In genomic region chr6:31617010-31617409, GRCh38 we compare ENCODE assay signal across 20 cellular contexts. TPM values are rescaled to one million over a fixed set of nuclear protein-coding genes. Genes with fewer than 3 reads are reported as not detected.
A peak's percentile ranks its signal among the peaks of the same experiment; 100 is the strongest.
DNase-seq lines count a peak whose midpoint lies in the region; ATAC-seq and TF ChIP-seq lines count a peak whose summit lies in the region.
"Had no signal": no experiment of that assay in that cellular context is flagged by ENCODE, and none has a peak within 500 bp of the region (broad histone marks: within the 10 kb centered on the region; RNA-seq: fewer than 3 reads in every experiment).

No MANE protein-coding gene starts in this region.

- no peaks in the 10 kb centered on the region for H3K9me3 Mint-ChIP-seq in activated CD4-positive, alpha-beta T cell treated with anti-CD3 and anti-CD28 coated beads for 36 hours (ENCODE audit: low read depth)
- no peaks in the 10 kb centered on the region for H3K9me3 Mint-ChIP-seq in CD8-positive, alpha-beta T cell
- H3K9me3 Mint-ChIP-seq in activated B cell treated with CpG ODN at 0.5 μM for 24 hours: peaks cover 1% of the 10 kb centered on the region
- H3K9me3 Mint-ChIP-seq: CD4-positive, alpha-beta memory T cell had no signal

- no peaks in the 10 kb centered on the region for H3K9me3 ChIP-seq in CD8-positive, alpha-beta T cell (ENCODE audit: low read length)

- intact Hi-C loops in activated CD4-positive, alpha-beta T cell treated with anti-CD3 and anti-CD28 coated beads for 36 hours (cut with DNase I, micrococcal nuclease): no loop called here
- intact Hi-C loops in CD8-positive, alpha-beta T cell (cut with DNase I, micrococcal nuclease): no loop called here
- intact Hi-C loops in activated B cell treated with CpG ODN at 0.5 μM for 24 hours (cut with micrococcal nuclease): no loop called here

- H3K4me3 ChIP-seq in CD8-positive, alpha-beta T cell (ENCODE audit: low read depth, low read length): no peak overlapping the region
- no peak overlapping the region for H3K4me3 ChIP-seq in epithelial cell of esophagus (ENCODE audit: low read length)

- peaks cover 46% of the 10 kb centered on the region for H3K4me1 Mint-ChIP-seq in activated CD4-positive, alpha-beta T cell treated with anti-CD3 and anti-CD28 coated beads for 36 hours
- H3K4me1 Mint-ChIP-seq in CD8-positive, alpha-beta T cell (ENCODE audit: low read depth): peaks cover 53% of the 10 kb centered on the region
- H3K4me1 Mint-ChIP-seq in activated B cell treated with CpG ODN at 0.5 μM for 24 hours: peaks cover 53% of the 10 kb centered on the region

- no peak for ATAC-seq in activated CD4-positive, alpha-beta T cell treated with anti-CD3 and anti-CD28 coated beads for 36 hours
- no peak for ATAC-seq in CD8-positive, alpha-beta T cell
- ATAC-seq in activated B cell treated with CpG ODN at 0.5 μM for 24 hours (ENCODE audit: low read depth): no peak
- ATAC-seq in HG03442 (IDR thresholded peaks at IDR 0.05; ENCODE audit: unreplicated experiment): no peak
- ATAC-seq: HCT116, left cardiac atrium, right cardiac atrium had no signal

- no peaks in the 10 kb centered on the region for H3K27me3 Mint-ChIP-seq in activated CD4-positive, alpha-beta T cell treated with anti-CD3 and anti-CD28 coated beads for 36 hours
- H3K27me3 Mint-ChIP-seq in CD8-positive, alpha-beta T cell (ENCODE audit: low read depth): no peaks in the 10 kb centered on the region
- no peaks in the 10 kb centered on the region for H3K27me3 Mint-ChIP-seq in activated B cell treated with CpG ODN at 0.5 μM for 24 hours
- H3K27me3 Mint-ChIP-seq: CD4-positive, alpha-beta memory T cell had no signal

- no peak for TF ChIP-seq CTCF in CD8-positive, alpha-beta T cell (IDR thresholded peaks at IDR 0.05)
- TF ChIP-seq CTCF in activated B cell treated with CpG ODN at 0.5 μM for 24 hours (IDR thresholded peaks at IDR 0.05) (no peak), epithelial cell of esophagus (IDR thresholded peaks at IDR 0.05; ENCODE audit: insufficient read depth, low read depth, low read length, missing control alignments) (no peak)

- CTCF ChIA-PET in activated CD4-positive, alpha-beta T cell treated with anti-CD3 and anti-CD28 coated beads for 36 hours (lab: Charles Lee): interaction anchor here (0.5 to 4.4 kb wide), 7 partner anchors 18 to 306 kb away, joined by 3 to 22 read pairs (median 4); partner anchors contain the start of genes NFKBIL1 and TNF
- CTCF ChIA-PET in CD8-positive, alpha-beta T cell (lab: Charles Lee): interaction anchor here (0.7 to 4.9 kb wide), 4 partner anchors 18 to 1555 kb away, joined by 3 to 34 read pairs (median 6); no protein-coding TSS in a partner anchor
- CTCF ChIA-PET in activated B cell treated with CpG ODN at 0.5 μM for 24 hours (lab: Charles Lee): interaction anchor here (0.6 to 1.7 kb wide), 3 partner anchors 12 to 22 kb away, joined by 3 to 4 read pairs (median 3); no protein-coding TSS in a partner anchor

- H3K27ac Mint-ChIP-seq in activated CD4-positive, alpha-beta T cell treated with anti-CD3 and anti-CD28 coated beads for 36 hours: peak overlapping the region; percentile 86
- H3K27ac Mint-ChIP-seq in CD8-positive, alpha-beta T cell: peak overlapping the region; percentile 90
- H3K27ac Mint-ChIP-seq in activated B cell treated with CpG ODN at 0.5 μM for 24 hours: peak overlapping the region; percentile 42

- no peaks in the 10 kb centered on the region for H3K27me3 ChIP-seq in CD8-positive, alpha-beta T cell (ENCODE audit: insufficient read depth, low read length)

- no peak overlapping the region for H3K27ac ChIP-seq in CD8-positive, alpha-beta T cell (ENCODE audit: low read depth, low read length)

- peaks cover 44% of the 10 kb centered on the region for H3K4me1 ChIP-seq in CD8-positive, alpha-beta T cell (ENCODE audit: insufficient read depth, low read length)

- no peak for DNase-seq in activated CD4-positive, alpha-beta T cell treated with anti-CD3 and anti-CD28 coated beads for 36 hours
- no peak for DNase-seq in activated CD4-positive, alpha-beta T cell treated with anti-CD3 and anti-CD28 coated beads, Interleukin-2, amount 50 U/mL, for 1 hour
- no peak for DNase-seq in CD8-positive, alpha-beta T cell
- no peak for DNase-seq in activated B cell treated with CpG ODN at 0.5 μM for 24 hours
- DNase-seq in epithelial cell of esophagus (ENCODE audit: low read depth): peak; percentile 64
- DNase-seq in HUDEP-2 (lab: John Stamatoyannopoulos, UW; ENCODE audit: unreplicated experiment in 76 of 76): no peak
- DNase-seq in NCI-H446 treated with DMSO at 0.1 percent for 48 hours (lab: John Stamatoyannopoulos, UW): no peak
- DNase-seq: anterior cingulate cortex; CD4-positive, alpha-beta memory T cell; foreskin fibroblast; left cardiac atrium; NCI-H1436 treated with DMSO at 0.1 percent for 48 hours; NCI-H2171 treated with DMSO at 0.1 percent for 48 hours; NK-92 treated with Interleukin-12 subunit alpha and Interleukin-12 subunit beta, amount 100 ng/mL, for 24 hours; right cardiac atrium; SW 1271 had no signal

- peaks cover 20% of the 10 kb centered on the region for H3K36me3 Mint-ChIP-seq in activated CD4-positive, alpha-beta T cell treated with anti-CD3 and anti-CD28 coated beads for 36 hours (ENCODE audit: low read depth)
- peaks cover 12% of the 10 kb centered on the region for H3K36me3 Mint-ChIP-seq in CD8-positive, alpha-beta T cell
- peaks cover 15% of the 10 kb centered on the region for H3K36me3 Mint-ChIP-seq in activated B cell treated with CpG ODN at 0.5 μM for 24 hours (ENCODE audit: low read depth)

- H3K36me3 ChIP-seq in CD8-positive, alpha-beta T cell (ENCODE audit: insufficient read depth, low read length): no peaks in the 10 kb centered on the region

- POLR2A ChIA-PET in activated CD4-positive, alpha-beta T cell treated with anti-CD3 and anti-CD28 coated beads for 36 hours (lab: Charles Lee): interaction anchor here (0.6 kb wide), 2 partner anchors 12 to 179 kb away, joined by 3 to 7 read pairs; partner anchors contain the start of gene VARS1
- POLR2A ChIA-PET in CD8-positive, alpha-beta T cell (lab: Charles Lee): interaction anchor here (1.0 to 1.3 kb wide), 2 partner anchors 20 to 22 kb away, joined by 3 to 5 read pairs; no protein-coding TSS in a partner anchor
- POLR2A ChIA-PET in activated B cell treated with CpG ODN at 0.5 μM for 24 hours (lab: Charles Lee): interaction anchor here (0.6 to 1.6 kb wide), 3 partner anchors 25 to 60 kb away, joined by 3 to 8 read pairs (median 7); partner anchors contain the start of gene NCR3

- H3K4me3 Mint-ChIP-seq in activated CD4-positive, alpha-beta T cell treated with anti-CD3 and anti-CD28 coated beads for 36 hours: peak overlapping the region; percentile 75
- H3K4me3 Mint-ChIP-seq in CD8-positive, alpha-beta T cell: peak overlapping the region; percentile 86
- no peak overlapping the region for H3K4me3 Mint-ChIP-seq in activated B cell treated with CpG ODN at 0.5 μM for 24 hours

RNA-seq across cellular contexts. Expression of gene AIF1, which starts 2.0 kb away (rescaled TPM):
- total RNA-seq in activated CD4-positive, alpha-beta T cell treated with anti-CD3 and anti-CD28 coated beads for 36 hours: 10 to 100 TPM; 89.2 to 96.1 TPM
- total RNA-seq in CD8-positive, alpha-beta T cell: 10 to 100 TPM; 71.2 to 76.5 TPM
- total RNA-seq in activated B cell treated with CpG ODN at 0.5 μM for 24 hours: 1.4 and 2.0 TPM in 2 replicates

RNA-seq across cellular contexts. Expression of gene PRRC2A, which starts 3.5 kb away (rescaled TPM):
- 100 to 1,000 TPM; 255 to 280 TPM for total RNA-seq in activated CD4-positive, alpha-beta T cell treated with anti-CD3 and anti-CD28 coated beads for 36 hours
- 100 to 1,000 TPM; 201 to 207 TPM for total RNA-seq in CD8-positive, alpha-beta T cell
- total RNA-seq in activated B cell treated with CpG ODN at 0.5 μM for 24 hours: 246 and 283 TPM in 2 replicates

RNA-seq across cellular contexts. Expression of gene NCR3, which starts 24.2 kb away (rescaled TPM):
- 1 to 10 TPM; 5.4 to 6.6 TPM for total RNA-seq in activated CD4-positive, alpha-beta T cell treated with anti-CD3 and anti-CD28 coated beads for 36 hours
- 10 to 100 TPM; 17.4 to 18.2 TPM for total RNA-seq in CD8-positive, alpha-beta T cell
- total RNA-seq in activated B cell treated with CpG ODN at 0.5 μM for 24 hours: 10.0 and 11.2 TPM in 2 replicates
- total RNA-seq: A673, osteoblast had no signal

RNA-seq across cellular contexts. Expression of gene LST1, which starts 30.9 kb away (rescaled TPM):
- total RNA-seq in activated CD4-positive, alpha-beta T cell treated with anti-CD3 and anti-CD28 coated beads for 36 hours: 10 to 100 TPM in 1 of 2 experiments, 1 to 10 TPM in 1; 9.1 to 11.1 TPM
- total RNA-seq in CD8-positive, alpha-beta T cell: 10 to 100 TPM; 13.0 to 14.2 TPM
- total RNA-seq in activated B cell treated with CpG ODN at 0.5 μM for 24 hours: 7.8 and 8.4 TPM in 2 replicates
- total RNA-seq: A673, osteoblast had no signal

RNA-seq across cellular contexts. Expression of gene LTB, which starts 34.8 kb away (rescaled TPM):
- total RNA-seq in activated CD4-positive, alpha-beta T cell treated with anti-CD3 and anti-CD28 coated beads for 36 hours: 10 to 100 TPM; 44.9 to 73.3 TPM
- total RNA-seq in CD8-positive, alpha-beta T cell: 100 to 1,000 TPM; 180 to 204 TPM
- 155 and 177 TPM in 2 replicates for total RNA-seq in activated B cell treated with CpG ODN at 0.5 μM for 24 hours
- total RNA-seq: A673, osteoblast had no signal

Comparison
In these comparisons a context has a peak if more than half of its experiments do, and no peak if none do; other contexts are left out.
1. RNA of gene AIF1, which starts 2.0 kb away (total RNA-seq): 89.2 to 96.1 TPM in activated CD4-positive, alpha-beta T cell treated with anti-CD3 and anti-CD28 coated beads for 36 hours and 71.2 to 76.5 TPM in CD8-positive, alpha-beta T cell; 1.4 to 2.0 TPM in activated B cell treated with CpG ODN at 0.5 μM for 24 hours; every median in the first group is over 10 times any median in the second.
2. Peak in every context shown above with its lines, with median percentiles within 50 percentile points of each other: H3K27ac Mint-ChIP-seq.